ENCODE assay signal across 21 cellular contexts in genomic region chr4:21726255-21726815, GRCh38.
DNase-seq lines count a peak whose midpoint lies in the region; ATAC-seq, FAIRE-seq and TF ChIP-seq lines count a peak whose summit lies in the region.
"Had no signal": no experiment of that assay in that cellular context is flagged by ENCODE, and none has a peak within 500 bp of the region (broad histone marks: within the 10 kb centered on the region; RNA-seq: fewer than 3 reads in every experiment).

No MANE protein-coding gene starts in this region.

- H3K36me3 ChIP-seq in GM23248 (ENCODE audit: low read depth): no peaks in the 10 kb centered on the region
- H3K36me3 ChIP-seq in fibroblast of lung (ENCODE audit: control insufficient read depth, insufficient read depth, low read length): no peaks in the 10 kb centered on the region
- H3K36me3 ChIP-seq: right atrium auricular region had no signal

- TF ChIP-seq CTCF in fibroblast of lung (conservative IDR thresholded peaks at IDR 0.05 in 1 of 2, IDR thresholded peaks at IDR 0.05 in 1 of 2; ENCODE audit: low read depth in 1 of 2, low read length in 2 of 2): no peak
- no peak for TF ChIP-seq CTCF in omental fat pad (IDR thresholded peaks at IDR 0.05)

- H3K79me2 ChIP-seq in GM23248 (ENCODE audit: insufficient read depth) (no peaks in the 10 kb centered on the region), fibroblast of lung (ENCODE audit: control insufficient read depth, insufficient read depth, low read length) (no peaks in the 10 kb centered on the region)

- H3F3A ChIP-seq in GM23248 (ENCODE audit: insufficient read depth): 0 out of 2 replicates have a peak, but pooled peaks cover 3% of the 10 kb centered on the region

- H2AFZ ChIP-seq in GM23248 (peak overlapping the region; percentile 5; the same call in 1 of the 2 replicates), fibroblast of lung (ENCODE audit: low read length) (no peak overlapping the region)

- 21% methylated on average over 5 of the region's 5 CpGs for WGBS in GM23248 (ENCODE audit: low coverage in 1 of 2, low lambda C conversion rate in 2 of 2, missing lambda C conversion rate in 2 of 2), 2 experiments

- no peaks in the 10 kb centered on the region for H3K27me3 Mint-ChIP-seq in activated T-helper 17 cell treated with anti-CD3 and anti-CD28 coated beads, Interleukin-2, amount 50 U/mL, for 72 hours
- no peaks in the 10 kb centered on the region for H3K27me3 Mint-ChIP-seq in T-helper 2 cell treated with Interferon-gamma antibody and Interleukin-4, amounts not matched to agents 5 μg/mL and 100 μg/mL, for 36 hours (ENCODE audit: low read depth)
- H3K27me3 Mint-ChIP-seq: memory B cell had no signal

- no peak for FAIRE-seq in frontal cortex (lab: Jason Lieb, UNC)

- no peak overlapping the region for H3K9ac ChIP-seq in GM23248
- no peak overlapping the region for H3K9ac ChIP-seq in fibroblast of lung (ENCODE audit: insufficient read depth, low read length)

- H3K9me2 ChIP-seq in GM23248 (ENCODE audit: insufficient read depth): no peaks in the 10 kb centered on the region

- peak; percentile 11 for ATAC-seq in activated T-helper 17 cell treated with anti-CD3 and anti-CD28 coated beads, Interleukin-2, amount 50 U/mL, for 72 hours (replicated peaks)
- ATAC-seq in omental fat pad (ENCODE audit: low FRiP score) (peak; percentile 77), HG02678 (IDR thresholded peaks at IDR 0.05; ENCODE audit: unreplicated experiment) (no peak)
- ATAC-seq: activated T-cell treated with anti-CD3 and anti-CD28 coated beads, Interleukin-2, amount 50 U/mL, for 72 hours; stimulated activated naive CD8-positive, alpha-beta T cell treated with anti-CD3 and anti-CD28 coated beads, Interleukin-15, Interleukin-2, amounts not matched to agents 100 U/mL and 50 U/mL, for 24 hours had no signal

- no peak overlapping the region for H3K4me3 ChIP-seq in GM23248
- no peak overlapping the region for H3K4me3 ChIP-seq in fibroblast of lung (replicated peaks in 1 of 4; ENCODE audit: control extremely low read depth in 1 of 4, insufficient read depth in 1 of 4, low read depth in 3 of 4, low read length in 4 of 4)
- H3K4me3 ChIP-seq: right atrium auricular region had no signal

- H3K4me1 ChIP-seq in GM23248 (ENCODE audit: insufficient read depth) (peaks cover 12% of the 10 kb centered on the region), fibroblast of lung (ENCODE audit: control insufficient read depth, extremely low read depth, insufficient read depth, low read length) (no peaks in the 10 kb centered on the region)
- H3K4me1 ChIP-seq: right atrium auricular region had no signal

- no peaks in the 10 kb centered on the region for H3K9me3 ChIP-seq in GM23248 (ENCODE audit: low read depth)
- H3K9me3 ChIP-seq in fibroblast of lung (ENCODE audit: control insufficient read depth, insufficient read depth, low read depth, low read length): no peaks in the 10 kb centered on the region
- H3K9me3 ChIP-seq: right atrium auricular region had no signal

- H3K27me3 ChIP-seq in GM23248 (replicated peaks; ENCODE audit: insufficient read depth) (no peaks in the 10 kb centered on the region), fibroblast of lung (ENCODE audit: control insufficient read depth, insufficient read depth, low read length) (no peaks in the 10 kb centered on the region)
- H3K27me3 ChIP-seq: right atrium auricular region had no signal

- no peak overlapping the region for H3K4me3 Mint-ChIP-seq in activated T-helper 17 cell treated with anti-CD3 and anti-CD28 coated beads, Interleukin-2, amount 50 U/mL, for 72 hours
- H3K4me3 Mint-ChIP-seq in T-helper 2 cell treated with Interferon-gamma antibody and Interleukin-4, amounts not matched to agents 5 μg/mL and 100 μg/mL, for 36 hours: no peak overlapping the region
- H3K4me3 Mint-ChIP-seq: activated naive CD4-positive, alpha-beta T cell treated with anti-CD3 and anti-CD28 coated beads for 36 hours; activated T-cell treated with anti-CD3 and anti-CD28 coated beads, Interleukin-2, amount 50 U/mL, for 72 hours; memory B cell; naive B cell; T-helper 1 cell treated with Interleukin-12 subunit alpha and Interleukin-12 subunit beta and Interleukin-4 antibody, amounts not matched to agents 30 μg/mL and 1 μg/mL, for 36 hours had no signal

- H3K27ac Mint-ChIP-seq in activated T-helper 17 cell treated with anti-CD3 and anti-CD28 coated beads, Interleukin-2, amount 50 U/mL, for 72 hours: no peak overlapping the region
- H3K27ac Mint-ChIP-seq in T-helper 2 cell treated with Interferon-gamma antibody and Interleukin-4, amounts not matched to agents 5 μg/mL and 100 μg/mL, for 36 hours: no peak overlapping the region
- H3K27ac Mint-ChIP-seq: activated naive CD4-positive, alpha-beta T cell treated with anti-CD3 and anti-CD28 coated beads for 36 hours; activated T-cell treated with anti-CD3 and anti-CD28 coated beads, Interleukin-2, amount 50 U/mL, for 72 hours; memory B cell; naive B cell; T-helper 1 cell treated with Interleukin-12 subunit alpha and Interleukin-12 subunit beta and Interleukin-4 antibody, amounts not matched to agents 30 μg/mL and 1 μg/mL, for 36 hours had no signal

- H3K27ac ChIP-seq in GM23248: 0 out of 2 replicates have a peak overlapping the region, but pooled peaks have one; percentile 4
- H3K27ac ChIP-seq in fibroblast of lung (ENCODE audit: insufficient read depth, low read length): no peak overlapping the region
- H3K27ac ChIP-seq: right atrium auricular region had no signal

- H3K4me1 Mint-ChIP-seq in activated T-helper 17 cell treated with anti-CD3 and anti-CD28 coated beads, Interleukin-2, amount 50 U/mL, for 72 hours: no peaks in the 10 kb centered on the region
- H3K4me1 Mint-ChIP-seq in T-helper 2 cell treated with Interferon-gamma antibody and Interleukin-4, amounts not matched to agents 5 μg/mL and 100 μg/mL, for 36 hours (ENCODE audit: low read depth): no peaks in the 10 kb centered on the region
- H3K4me1 Mint-ChIP-seq: memory B cell, naive B cell had no signal

- H3K9me3 Mint-ChIP-seq in activated T-helper 17 cell treated with anti-CD3 and anti-CD28 coated beads, Interleukin-2, amount 50 U/mL, for 72 hours: peaks cover 4% of the 10 kb centered on the region
- H3K9me3 Mint-ChIP-seq in T-helper 2 cell treated with Interferon-gamma antibody and Interleukin-4, amounts not matched to agents 5 μg/mL and 100 μg/mL, for 36 hours: no peaks in the 10 kb centered on the region
- H3K9me3 Mint-ChIP-seq: activated naive CD4-positive, alpha-beta T cell treated with anti-CD3 and anti-CD28 coated beads for 36 hours had no signal

- peak overlapping the region; percentile 8 for H3K4me2 ChIP-seq in GM23248 (ENCODE audit: unreplicated experiment)
- no peak overlapping the region for H3K4me2 ChIP-seq in fibroblast of lung (ENCODE audit: extremely low read depth, insufficient read depth, low read length)

- no peaks in the 10 kb centered on the region for H3K36me3 Mint-ChIP-seq in activated T-helper 17 cell treated with anti-CD3 and anti-CD28 coated beads, Interleukin-2, amount 50 U/mL, for 72 hours (ENCODE audit: low read depth)
- no peaks in the 10 kb centered on the region for H3K36me3 Mint-ChIP-seq in T-helper 2 cell treated with Interferon-gamma antibody and Interleukin-4, amounts not matched to agents 5 μg/mL and 100 μg/mL, for 36 hours (ENCODE audit: low read depth)
- H3K36me3 Mint-ChIP-seq: memory B cell, naive B cell had no signal

- DNase-seq in GM23248 (peak; percentile 69), fibroblast of lung (ENCODE audit: low read depth in 2 of 2) (peak; percentile 9 to 48), omental fat pad (ENCODE audit: low spot score) (no peak), frontal cortex (ENCODE audit: low spot score in 2 of 2) (no peak)
- no peak for DNase-seq in T-helper 2 cell treated with Interferon-gamma antibody and Interleukin-4, amounts not matched to agents 5 μg/mL and 100 μg/mL, for 36 hours (ENCODE audit: low spot score)
- DNase-seq: activated CD4-positive, alpha-beta T cell treated with anti-CD3 and anti-CD28 coated beads for 48 hours; activated naive CD4-positive, alpha-beta T cell treated with anti-CD3 and anti-CD28 coated beads for 36 hours; activated T-cell treated with anti-CD3 and anti-CD28 coated beads, Interleukin-2, amount 50 U/mL, for 72 hours; aorta; effector CD4-positive, alpha-beta T cell; erythroblast; HCEC 1CT; Karpas-422; naive B cell; NCI-H1930; stimulated activated naive CD8-positive, alpha-beta T cell treated with anti-CD3 and anti-CD28 coated beads, Interleukin-15, Interleukin-2, amounts not matched to agents 100 U/mL and 50 U/mL, for 24 hours had no signal

- H4K20me1 ChIP-seq in GM23248 (ENCODE audit: insufficient read depth) (no peaks in the 10 kb centered on the region), fibroblast of lung (ENCODE audit: control insufficient read depth, extremely low read depth, insufficient read depth, low read length) (no peaks in the 10 kb centered on the region)

- in situ Hi-C loops in GM23248 (cut with MboI): no loop called here

Comparison
In these comparisons a context has a peak if more than half of its experiments do, and no peak if none do; other contexts are left out.
1. DNase-seq: peak in GM23248 (single experiment) and fibroblast of lung (2 of 2); none in omental fat pad (single experiment), frontal cortex (0 of 2) and T-helper 2 cell treated with Interferon-gamma antibody and Interleukin-4, amounts not matched to agents 5 μg/mL and 100 μg/mL, for 36 hours (single experiment).